ENCODE assay signal across 1 cellular context in genomic region chr5:144404672-144405071, GRCh38.
TF ChIP-seq lines count a peak whose summit lies in the region.

No MANE protein-coding gene starts in this region.

TF ChIP-seq in HepG2, 621 proteins besides CTCF, POLR2A, EP300 and RAD21 (continued from another document):
- TF ChIP-seq ZBTB4 (CRISPR knock-in tag; IDR thresholded peaks at IDR 0.05; ENCODE audit: borderline replicate concordance), result no peak
- no peak for TF ChIP-seq ZNF883 (CRISPR knock-in tag; IDR thresholded peaks at IDR 0.05; ENCODE audit: not compliant biosample characterization)
